Comparison of ENCODE assay signal across 8 cellular contexts in the genomic region with DNA sequence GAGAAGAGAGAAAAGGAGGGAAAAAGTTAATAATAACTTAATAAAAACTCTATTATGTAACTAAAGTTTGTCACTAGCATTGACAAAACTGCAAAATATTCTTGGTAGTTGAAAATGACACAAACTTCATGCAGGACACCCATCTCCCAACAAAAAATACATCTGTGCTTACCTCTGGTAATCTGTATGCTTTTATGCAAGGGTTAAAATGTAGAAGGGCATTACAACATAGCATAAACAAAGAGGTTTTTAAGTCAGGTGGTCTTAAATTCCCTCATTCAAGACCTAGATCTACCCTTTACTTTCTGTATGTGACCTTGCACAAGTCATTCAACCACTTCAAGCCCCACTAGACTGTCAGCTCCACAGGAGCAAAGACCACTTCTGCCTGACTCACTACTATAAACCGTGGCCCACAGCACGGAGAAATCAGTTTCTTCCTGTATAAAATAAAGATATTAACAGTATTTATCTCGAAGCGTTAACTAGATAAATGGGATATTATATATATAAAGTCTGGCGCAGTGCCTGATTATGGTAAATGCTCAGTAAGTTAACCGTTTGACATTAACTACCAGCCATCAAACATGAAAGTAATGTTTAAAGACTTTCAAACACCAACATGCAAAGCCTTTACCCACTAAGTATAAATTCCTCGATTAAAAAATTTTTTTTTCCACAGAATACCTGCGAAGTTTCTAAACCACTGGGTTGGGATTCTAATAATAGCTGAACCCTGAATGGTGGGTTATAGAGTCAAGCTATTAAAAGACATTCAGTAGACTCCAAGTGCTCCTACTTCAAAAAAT. TPM values are rescaled to one million over a fixed set of nuclear protein-coding genes. Genes with fewer than 3 reads are reported as not detected.
DNase-seq lines count a peak whose midpoint lies in the region; ATAC-seq lines count a peak whose summit lies in the region.

No MANE protein-coding gene starts in this region.

- peak overlapping the region; percentile 89 for H3K4me3 Mint-ChIP-seq in activated naive CD4-positive, alpha-beta T cell treated with anti-CD3 and anti-CD28 coated beads, Interleukin-2, amount 50 U/mL, for 24 hours
- peak overlapping the region; percentile 78 for H3K4me3 Mint-ChIP-seq in activated CD4-positive, alpha-beta memory T cell treated with anti-CD3 and anti-CD28 coated beads, Interleukin-2, amount 10 ng/mL, durations not matched to agents 7 days and 5 days
- H3K4me3 Mint-ChIP-seq in stimulated activated naive B cell treated with anti-CD40 and anti-IgM and Interleukin-4, amounts not matched to agents 10 μg/mL and 1 μg/mL and 100 μg/mL, for 72 hours, result peak overlapping the region; percentile 84 to 98

- H3K36me3 Mint-ChIP-seq in activated naive CD4-positive, alpha-beta T cell treated with anti-CD3 and anti-CD28 coated beads, Interleukin-2, amount 50 U/mL, for 24 hours, result peaks cover 14% of the 10 kb centered on the region
- H3K36me3 Mint-ChIP-seq in activated CD4-positive, alpha-beta memory T cell treated with anti-CD3 and anti-CD28 coated beads, Interleukin-2, amount 10 ng/mL, durations not matched to agents 7 days and 5 days (ENCODE audit: low read depth), result peaks cover 25% of the 10 kb centered on the region
- H3K36me3 Mint-ChIP-seq in stimulated activated naive B cell treated with anti-CD40 and anti-IgM and Interleukin-4, amounts not matched to agents 10 μg/mL and 1 μg/mL and 100 μg/mL, for 72 hours, result peaks cover 14 to 27% of the 10 kb centered on the region in 2 donors

- no peaks in the 10 kb centered on the region; the same call in 1 of the 2 replicates for H3K9me3 ChIP-seq in iPS DF 6.9 (ENCODE audit: control insufficient read depth, insufficient read depth, low read length)

- peaks cover 16% of the 10 kb centered on the region for H3K9me3 Mint-ChIP-seq in activated naive CD4-positive, alpha-beta T cell treated with anti-CD3 and anti-CD28 coated beads, Interleukin-2, amount 50 U/mL, for 24 hours
- H3K9me3 Mint-ChIP-seq in activated CD4-positive, alpha-beta memory T cell treated with anti-CD3 and anti-CD28 coated beads, Interleukin-2, amount 10 ng/mL, durations not matched to agents 7 days and 5 days, result peaks cover 17% of the 10 kb centered on the region
- peaks cover 7 to 11% of the 10 kb centered on the region in 2 donors for H3K9me3 Mint-ChIP-seq in stimulated activated naive B cell treated with anti-CD40 and anti-IgM and Interleukin-4, amounts not matched to agents 10 μg/mL and 1 μg/mL and 100 μg/mL, for 72 hours

- H3K4me3 ChIP-seq in iPS DF 6.9 (ENCODE audit: low read length), result peak overlapping the region; percentile 66; the same call in 1 of the 2 replicates

- no peaks in the 10 kb centered on the region for H3K4me1 ChIP-seq in iPS DF 6.9 (ENCODE audit: control insufficient read depth, insufficient read depth, low read length)

- peaks cover 43% of the 10 kb centered on the region for H3K4me1 Mint-ChIP-seq in activated naive CD4-positive, alpha-beta T cell treated with anti-CD3 and anti-CD28 coated beads, Interleukin-2, amount 50 U/mL, for 24 hours
- peaks cover 27% of the 10 kb centered on the region for H3K4me1 Mint-ChIP-seq in activated CD4-positive, alpha-beta memory T cell treated with anti-CD3 and anti-CD28 coated beads, Interleukin-2, amount 10 ng/mL, durations not matched to agents 7 days and 5 days
- H3K4me1 Mint-ChIP-seq in stimulated activated naive B cell treated with anti-CD40 and anti-IgM and Interleukin-4, amounts not matched to agents 10 μg/mL and 1 μg/mL and 100 μg/mL, for 72 hours, result peaks cover 22 to 33% of the 10 kb centered on the region in 2 donors

- POLR2A ChIA-PET in activated CD4-positive, alpha-beta memory T cell treated with anti-CD3 and anti-CD28 coated beads, Interleukin-2, amount 10 ng/mL, durations not matched to agents 7 days and 5 days (lab: Charles Lee), result interaction anchor here (3.4 kb wide), 1 partner anchor 1030 kb away, joined by 32 read pairs; the partner anchor contains the start of gene PJA2

- ATAC-seq in stimulated activated naive B cell treated with anti-CD40 and anti-IgM and Interleukin-4, amounts not matched to agents 10 μg/mL and 1 μg/mL and 100 μg/mL, for 72 hours (replicated peaks), result no peak
- ATAC-seq in GM19351 (IDR thresholded peaks at IDR 0.05; ENCODE audit: unreplicated experiment) (no peak), GM18519 (IDR thresholded peaks at IDR 0.05; ENCODE audit: low FRiP score, unreplicated experiment) (no peak), HG02798 (IDR thresholded peaks at IDR 0.05; ENCODE audit: poor library complexity, unreplicated experiment) (no peak)

- CTCF ChIA-PET in activated CD4-positive, alpha-beta memory T cell treated with anti-CD3 and anti-CD28 coated beads, Interleukin-2, amount 10 ng/mL, durations not matched to agents 7 days and 5 days (lab: Charles Lee), result interaction anchor here (1.2 kb wide), 1 partner anchor 20 kb away, joined by 3 read pairs; no protein-coding TSS in a partner anchor

- H3K27me3 ChIP-seq in iPS DF 6.9 (ENCODE audit: control insufficient read depth, insufficient read depth, low read length), result no peaks in the 10 kb centered on the region

- no peaks in the 10 kb centered on the region; the same call in 1 of the 2 replicates for H3K36me3 ChIP-seq in iPS DF 6.9 (ENCODE audit: control insufficient read depth, insufficient read depth, low read length)

- no CpG with 5 or more reads among the region's 8 CpGs for WGBS in iPS DF 6.9 (ENCODE audit: insufficient coverage, insufficient read length)

- H3K27ac ChIP-seq in iPS DF 6.9 (ENCODE audit: low read length), result no peak overlapping the region

- H3K27me3 Mint-ChIP-seq in activated naive CD4-positive, alpha-beta T cell treated with anti-CD3 and anti-CD28 coated beads, Interleukin-2, amount 50 U/mL, for 24 hours, result no peaks in the 10 kb centered on the region
- no peaks in the 10 kb centered on the region for H3K27me3 Mint-ChIP-seq in activated CD4-positive, alpha-beta memory T cell treated with anti-CD3 and anti-CD28 coated beads, Interleukin-2, amount 10 ng/mL, durations not matched to agents 7 days and 5 days
- H3K27me3 Mint-ChIP-seq in stimulated activated naive B cell treated with anti-CD40 and anti-IgM and Interleukin-4, amounts not matched to agents 10 μg/mL and 1 μg/mL and 100 μg/mL, for 72 hours, result no peaks in the 10 kb centered on the region

- no peak for DNase-seq in activated naive CD4-positive, alpha-beta T cell (lab: John Stamatoyannopoulos, UW)
- DNase-seq in activated CD4-positive, alpha-beta memory T cell treated with anti-CD3 and anti-CD28 coated beads, Interleukin-2, amount 10 ng/mL, durations not matched to agents 7 days and 5 days, result no peak
- DNase-seq in iPS DF 6.9 (ENCODE audit: low read depth, low spot score), result no peak
- DNase-seq in stimulated activated naive B cell treated with anti-CD40 and anti-IgM and Interleukin-4, amounts not matched to agents 10 μg/mL and 1 μg/mL and 100 μg/mL, for 72 hours, result no peak

- H3K27ac Mint-ChIP-seq in activated naive CD4-positive, alpha-beta T cell treated with anti-CD3 and anti-CD28 coated beads, Interleukin-2, amount 50 U/mL, for 24 hours, result peak overlapping the region; percentile 90
- H3K27ac Mint-ChIP-seq in activated CD4-positive, alpha-beta memory T cell treated with anti-CD3 and anti-CD28 coated beads, Interleukin-2, amount 10 ng/mL, durations not matched to agents 7 days and 5 days, result peak overlapping the region; percentile 64
- H3K27ac Mint-ChIP-seq in stimulated activated naive B cell treated with anti-CD40 and anti-IgM and Interleukin-4, amounts not matched to agents 10 μg/mL and 1 μg/mL and 100 μg/mL, for 72 hours, result peak overlapping the region; percentile 100

RNA-seq across cellular contexts. Expression of gene FBXL17, which starts 2.0 kb away (rescaled TPM):
- 10 to 100 TPM in 1 of 2 experiments, 1 to 10 TPM in 1; 9.2 to 10.0 TPM for total RNA-seq in activated CD4-positive, alpha-beta memory T cell treated with anti-CD3 and anti-CD28 coated beads, Interleukin-2, amount 10 ng/mL, durations not matched to agents 7 days and 5 days
